Comparison of ENCODE assay signal across 21 cellular contexts in genomic region chr15:95304874-95305271, GRCh38.
DNase-seq lines count a peak whose midpoint lies in the region; ATAC-seq and TF ChIP-seq lines count a peak whose summit lies in the region.
"Had no signal": no experiment of that assay in that cellular context is flagged by ENCODE, and none has a peak within 500 bp of the region (broad histone marks: within the 10 kb centered on the region; RNA-seq: fewer than 3 reads in every experiment).

No MANE protein-coding gene starts in this region.

- H3K4me3 ChIP-seq in coronary artery = peak overlapping the region; percentile 42
- no peak overlapping the region for H3K4me3 ChIP-seq in transverse colon
- H3K4me3 ChIP-seq in brain microvascular endothelial cell (ENCODE audit: low read depth, low read length) = no peak overlapping the region
- H3K4me3 ChIP-seq: adrenal gland, skin epidermis had no signal

- H3K27ac Mint-ChIP-seq in activated naive CD8-positive, alpha-beta T cell treated with anti-CD3 and anti-CD28 coated beads, Interleukin-2, amount 10 ng/mL, durations not matched to agents 7 days and 5 days = no peak overlapping the region
- no peak overlapping the region for H3K27ac Mint-ChIP-seq in activated naive CD8-positive, alpha-beta T cell treated with anti-CD3 and anti-CD28 coated beads, Interleukin-2, amount 50 U/mL, for 24 hours
- H3K27ac Mint-ChIP-seq in nephron progenitor cell = peak overlapping the region; percentile 57
- H3K27ac Mint-ChIP-seq: stimulated activated memory B cell treated with anti-CD40 and anti-IgM and Interleukin-4, amounts not matched to agents 10 μg/mL and 1 μg/mL and 100 μg/mL, for 72 hours had no signal

- no peaks in the 10 kb centered on the region for H3K9me3 ChIP-seq in transverse colon
- H3K9me3 ChIP-seq: adrenal gland had no signal

- POLR2A ChIA-PET in activated naive CD8-positive, alpha-beta T cell treated with anti-CD3 and anti-CD28 coated beads, Interleukin-2, amount 10 ng/mL, durations not matched to agents 7 days and 5 days (lab: Charles Lee) = interaction anchor here (0.7 to 0.9 kb wide), 2 partner anchors 142 to 574 kb away, joined by 3 read pairs; no protein-coding TSS in a partner anchor

- 34 to 36% methylated on average over 3 of the region's 3 CpGs for WGBS in transverse colon (ENCODE audit: low coverage in 1 of 2), 2 donors

- H3K4me1 Mint-ChIP-seq in activated naive CD8-positive, alpha-beta T cell treated with anti-CD3 and anti-CD28 coated beads, Interleukin-2, amount 10 ng/mL, durations not matched to agents 7 days and 5 days = peaks cover 29% of the 10 kb centered on the region
- peaks cover 12% of the 10 kb centered on the region for H3K4me1 Mint-ChIP-seq in activated naive CD8-positive, alpha-beta T cell treated with anti-CD3 and anti-CD28 coated beads, Interleukin-2, amount 50 U/mL, for 24 hours
- peaks cover 30% of the 10 kb centered on the region for H3K4me1 Mint-ChIP-seq in nephron progenitor cell
- H3K4me1 Mint-ChIP-seq: stimulated activated memory B cell treated with anti-CD40 and anti-IgM and Interleukin-4, amounts not matched to agents 10 μg/mL and 1 μg/mL and 100 μg/mL, for 72 hours had no signal

- H3K36me3 ChIP-seq in transverse colon (no peaks in the 10 kb centered on the region), brain microvascular endothelial cell (replicated peaks) (no peaks in the 10 kb centered on the region)
- H3K36me3 ChIP-seq: adrenal gland had no signal

- H3K36me3 Mint-ChIP-seq in activated naive CD8-positive, alpha-beta T cell treated with anti-CD3 and anti-CD28 coated beads, Interleukin-2, amount 10 ng/mL, durations not matched to agents 7 days and 5 days = peaks cover 6% of the 10 kb centered on the region
- no peaks in the 10 kb centered on the region for H3K36me3 Mint-ChIP-seq in activated naive CD8-positive, alpha-beta T cell treated with anti-CD3 and anti-CD28 coated beads, Interleukin-2, amount 50 U/mL, for 24 hours (ENCODE audit: low read depth)
- H3K36me3 Mint-ChIP-seq in nephron progenitor cell (ENCODE audit: low read depth) = peaks cover 42% of the 10 kb centered on the region
- H3K36me3 Mint-ChIP-seq: stimulated activated memory B cell treated with anti-CD40 and anti-IgM and Interleukin-4, amounts not matched to agents 10 μg/mL and 1 μg/mL and 100 μg/mL, for 72 hours had no signal

- H3K27ac ChIP-seq in coronary artery (peak overlapping the region; percentile 70 to 84), transverse colon (peak overlapping the region; percentile 52 to 74 (median 60)), brain microvascular endothelial cell (no peak overlapping the region)

- H3K27me3 Mint-ChIP-seq in activated naive CD8-positive, alpha-beta T cell treated with anti-CD3 and anti-CD28 coated beads, Interleukin-2, amount 10 ng/mL, durations not matched to agents 7 days and 5 days = peaks cover 53% of the 10 kb centered on the region
- H3K27me3 Mint-ChIP-seq in activated naive CD8-positive, alpha-beta T cell treated with anti-CD3 and anti-CD28 coated beads, Interleukin-2, amount 50 U/mL, for 24 hours = peaks cover 20% of the 10 kb centered on the region
- H3K27me3 Mint-ChIP-seq in nephron progenitor cell (ENCODE audit: low read depth, poor library complexity) = no peaks in the 10 kb centered on the region
- H3K27me3 Mint-ChIP-seq: stimulated activated memory B cell treated with anti-CD40 and anti-IgM and Interleukin-4, amounts not matched to agents 10 μg/mL and 1 μg/mL and 100 μg/mL, for 72 hours had no signal

- no peak for TF ChIP-seq CTCF in coronary artery (IDR thresholded peaks at IDR 0.05)
- TF ChIP-seq CTCF in nephron progenitor cell (IDR thresholded peaks at IDR 0.05) = no peak
- no peak for TF ChIP-seq CTCF in transverse colon (IDR thresholded peaks at IDR 0.05)
- TF ChIP-seq CTCF in brain microvascular endothelial cell (IDR thresholded peaks at IDR 0.05; ENCODE audit: low read depth, low read length, missing control alignments) = no peak

- H3K4me1 ChIP-seq in transverse colon = no peaks in the 10 kb centered on the region
- H3K4me1 ChIP-seq: adrenal gland had no signal

- intact Hi-C loops in transverse colon (cut with DNase I; ENCODE audit: low total_unique reads) = no loop called here

- ATAC-seq in activated naive CD8-positive, alpha-beta T cell treated with anti-CD3 and anti-CD28 coated beads, Interleukin-2, amount 10 ng/mL, durations not matched to agents 7 days and 5 days (ENCODE audit: low read depth) = no peak
- ATAC-seq in activated naive CD8-positive, alpha-beta T cell treated with anti-CD3 and anti-CD28 coated beads, Interleukin-2, amount 50 U/mL, for 24 hours = no peak
- ATAC-seq: left lobe of liver; stimulated activated memory B cell treated with anti-CD40 and anti-IgM and Interleukin-4, amounts not matched to agents 10 μg/mL and 1 μg/mL and 100 μg/mL, for 72 hours had no signal

- TF ChIP-seq EP300 in transverse colon (IDR thresholded peaks at IDR 0.05; ENCODE audit: low read depth) = no peak

- peaks cover 7% of the 10 kb centered on the region for H3K9me3 Mint-ChIP-seq in activated naive CD8-positive, alpha-beta T cell treated with anti-CD3 and anti-CD28 coated beads, Interleukin-2, amount 10 ng/mL, durations not matched to agents 7 days and 5 days
- no peaks in the 10 kb centered on the region for H3K9me3 Mint-ChIP-seq in activated naive CD8-positive, alpha-beta T cell treated with anti-CD3 and anti-CD28 coated beads, Interleukin-2, amount 50 U/mL, for 24 hours
- H3K9me3 Mint-ChIP-seq in nephron progenitor cell = peaks cover 30% of the 10 kb centered on the region

- TF ChIP-seq POLR2A in transverse colon (IDR thresholded peaks at IDR 0.05) = no peak

- no peak for DNase-seq in activated naive CD8-positive, alpha-beta T cell treated with anti-CD3 and anti-CD28 coated beads, Interleukin-2, amount 10 ng/mL, durations not matched to agents 7 days and 5 days
- no peak for DNase-seq in activated naive CD8-positive, alpha-beta T cell treated with anti-CD3 and anti-CD28 coated beads, Interleukin-2, amount 50 U/mL, for 24 hours
- DNase-seq in coronary artery (ENCODE audit: low spot score) = no peak
- no peak for DNase-seq in nephron progenitor cell
- no peak for DNase-seq in transverse colon
- DNase-seq in brain microvascular endothelial cell = no peak
- DNase-seq in HuH-7.5 (ENCODE audit: low spot score) = no peak
- DNase-seq in activated CD4-positive, CD25-positive, alpha-beta regulatory T cell treated with anti-CD3 and anti-CD28 coated beads, Interleukin-2, amount 50 U/mL, for 72 hours = no peak
- DNase-seq: activated CD4-positive, alpha-beta T cell treated with anti-CD3 and anti-CD28 coated beads for 48 hours; activated T-cell treated with anti-CD3 and anti-CD28 coated beads, Interleukin-2, amount 50 U/mL, for 1 hour; adrenal gland; erythroblast; KBM-7; NCI-H1092 treated with DMSO at 0.1 percent for 48 hours; NCI-H2171; SHP77; T-helper 9 cell had no signal

- in situ Hi-C loops in transverse colon (cut with MboI; ENCODE audit: low pct_ligation_motif_present in 1 of 4, low pct_unique_long_range_greater_than_20kb in 1 of 4, low sequenced_read_pairs in 3 of 4) = no loop called here
- in situ Hi-C loops in brain microvascular endothelial cell (cut with HindIII; ENCODE audit: low pct_ligation_motif_present, low sequenced_read_pairs) = no loop called here

- H3K27me3 ChIP-seq in transverse colon (no peaks in the 10 kb centered on the region), brain microvascular endothelial cell (replicated peaks) (no peaks in the 10 kb centered on the region)
- H3K27me3 ChIP-seq: adrenal gland had no signal

- H3K4me3 Mint-ChIP-seq in activated naive CD8-positive, alpha-beta T cell treated with anti-CD3 and anti-CD28 coated beads, Interleukin-2, amount 10 ng/mL, durations not matched to agents 7 days and 5 days = peak overlapping the region; percentile 61
- no peak overlapping the region for H3K4me3 Mint-ChIP-seq in activated naive CD8-positive, alpha-beta T cell treated with anti-CD3 and anti-CD28 coated beads, Interleukin-2, amount 50 U/mL, for 24 hours
- no peak overlapping the region for H3K4me3 Mint-ChIP-seq in nephron progenitor cell
- H3K4me3 Mint-ChIP-seq: neural crest cell; stimulated activated memory B cell treated with anti-CD40 and anti-IgM and Interleukin-4, amounts not matched to agents 10 μg/mL and 1 μg/mL and 100 μg/mL, for 72 hours had no signal
